ENCODE assay signal across 8 cellular contexts in the genomic region with DNA sequence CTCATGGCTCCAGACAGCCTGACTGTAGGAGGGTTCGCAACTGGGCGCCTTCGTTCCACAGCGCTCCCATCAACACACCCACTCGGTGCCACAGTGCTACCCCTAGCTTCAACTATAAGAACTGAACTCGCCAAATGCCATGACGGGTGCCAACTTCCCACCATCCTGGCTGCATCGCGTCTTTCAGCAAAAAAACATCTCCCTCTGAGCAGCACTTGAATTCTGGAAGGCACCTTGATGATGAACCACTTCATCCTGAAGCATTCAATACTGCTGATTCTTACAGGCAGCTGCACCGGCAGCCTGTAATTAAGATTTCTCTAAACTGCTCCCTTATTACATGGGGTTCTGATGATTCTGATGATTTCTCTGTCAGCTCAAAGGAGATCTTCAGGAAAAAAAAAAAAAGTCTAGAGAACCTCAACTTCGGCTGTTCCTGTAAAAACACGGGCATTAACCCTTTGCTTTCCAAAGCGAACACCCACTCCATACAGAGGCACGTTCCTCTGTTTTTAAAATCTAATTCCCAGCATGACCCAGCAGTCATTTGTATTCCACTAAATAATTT. TPM values are rescaled to one million over a fixed set of nuclear protein-coding genes. Genes with fewer than 3 reads are reported as not detected.
DNase-seq lines count a peak whose midpoint lies in the region; ATAC-seq and TF ChIP-seq lines count a peak whose summit lies in the region.

No MANE protein-coding gene starts in this region.

- peak; percentile 43 for ATAC-seq in activated CD8-positive, alpha-beta memory T cell treated with anti-CD3 and anti-CD28 coated beads, Interleukin-2, amount 10 ng/mL, durations not matched to agents 7 days and 5 days
- no peak for ATAC-seq in stimulated activated naive CD8-positive, alpha-beta T cell treated with anti-CD3 and anti-CD28 coated beads, Interleukin-15, Interleukin-2, amounts not matched to agents 100 U/mL and 50 U/mL, for 24 hours

- DNase-seq in NCI-H524 (lab: John Stamatoyannopoulos, UW) (peak; percentile 50 to 61), NCI-H524 treated with DMSO at 0.1 percent for 48 hours (lab: John Stamatoyannopoulos, UW) (no peak), NCI-H1694 treated with DMSO at 0.1 percent for 48 hours (lab: John Stamatoyannopoulos, UW) (peak; percentile 43), epithelial cell of proximal tubule (ENCODE audit: low read depth) (peak; percentile 23), midbrain (lab: John Stamatoyannopoulos, UW) (peak; percentile 59), NCI-H1436 treated with DMSO at 0.1 percent for 48 hours (lab: John Stamatoyannopoulos, UW) (no peak)
- DNase-seq in activated CD8-positive, alpha-beta memory T cell treated with anti-CD3 and anti-CD28 coated beads, Interleukin-2, amount 10 ng/mL, durations not matched to agents 7 days and 5 days = no peak
- peak; percentile 32 for DNase-seq in stimulated activated naive CD8-positive, alpha-beta T cell treated with anti-CD3 and anti-CD28 coated beads, Interleukin-15, Interleukin-2, amounts not matched to agents 100 U/mL and 50 U/mL, for 24 hours

- H3K27ac Mint-ChIP-seq in activated CD8-positive, alpha-beta memory T cell treated with anti-CD3 and anti-CD28 coated beads, Interleukin-2, amount 10 ng/mL, durations not matched to agents 7 days and 5 days = no peak overlapping the region

- H3K4me3 ChIP-seq in epithelial cell of proximal tubule (ENCODE audit: low read depth, low read length) = peak overlapping the region; percentile 69

- no peaks in the 10 kb centered on the region for H3K36me3 Mint-ChIP-seq in activated CD8-positive, alpha-beta memory T cell treated with anti-CD3 and anti-CD28 coated beads, Interleukin-2, amount 10 ng/mL, durations not matched to agents 7 days and 5 days

- H3K4me3 Mint-ChIP-seq in activated CD8-positive, alpha-beta memory T cell treated with anti-CD3 and anti-CD28 coated beads, Interleukin-2, amount 10 ng/mL, durations not matched to agents 7 days and 5 days = peak overlapping the region; percentile 77

- peaks cover 58% of the 10 kb centered on the region for H3K27me3 Mint-ChIP-seq in activated CD8-positive, alpha-beta memory T cell treated with anti-CD3 and anti-CD28 coated beads, Interleukin-2, amount 10 ng/mL, durations not matched to agents 7 days and 5 days

- CTCF ChIA-PET in activated CD8-positive, alpha-beta memory T cell treated with anti-CD3 and anti-CD28 coated beads, Interleukin-2, amount 10 ng/mL, durations not matched to agents 7 days and 5 days (lab: Charles Lee) = interaction anchor here (1.0 to 1.4 kb wide), 4 partner anchors 9 to 168 kb away, joined by 3 to 4 read pairs (median 3); no protein-coding TSS in a partner anchor

- no peaks in the 10 kb centered on the region for H3K9me3 Mint-ChIP-seq in activated CD8-positive, alpha-beta memory T cell treated with anti-CD3 and anti-CD28 coated beads, Interleukin-2, amount 10 ng/mL, durations not matched to agents 7 days and 5 days (ENCODE audit: low read depth)

- peak; percentile 57 for TF ChIP-seq CTCF in epithelial cell of proximal tubule (conservative IDR thresholded peaks at IDR 0.05; ENCODE audit: low read depth, low read length)

- peaks cover 17% of the 10 kb centered on the region for H3K4me1 Mint-ChIP-seq in activated CD8-positive, alpha-beta memory T cell treated with anti-CD3 and anti-CD28 coated beads, Interleukin-2, amount 10 ng/mL, durations not matched to agents 7 days and 5 days

RNA-seq across cellular contexts. Expression of a gene that starts 1.2 kb away (rescaled TPM):
- 1 to 10 TPM in 1 of 2 experiments, under 1 TPM in 1; 0.73 to 1.3 TPM for total RNA-seq in activated CD8-positive, alpha-beta memory T cell treated with anti-CD3 and anti-CD28 coated beads, Interleukin-2, amount 10 ng/mL, durations not matched to agents 7 days and 5 days
- 15.6 and 22.3 TPM in 2 replicates for total RNA-seq in epithelial cell of proximal tubule

Comparison
In these comparisons a context has a peak if more than half of its experiments do, and no peak if none do; other contexts are left out.
1. DNase-seq: peak in NCI-H524 (2 of 2), NCI-H1694 treated with DMSO at 0.1 percent for 48 hours (single experiment), epithelial cell of proximal tubule (single experiment), midbrain (single experiment) and stimulated activated naive CD8-positive, alpha-beta T cell treated with anti-CD3 and anti-CD28 coated beads, Interleukin-15, Interleukin-2, amounts not matched to agents 100 U/mL and 50 U/mL, for 24 hours (single experiment); none in NCI-H524 treated with DMSO at 0.1 percent for 48 hours (single experiment), activated CD8-positive, alpha-beta memory T cell treated with anti-CD3 and anti-CD28 coated beads, Interleukin-2, amount 10 ng/mL, durations not matched to agents 7 days and 5 days (single experiment) and NCI-H1436 treated with DMSO at 0.1 percent for 48 hours (single experiment).